In genomic region chr5:138990986-138991645, GRCh38 we compare ENCODE assay signal across 16 cellular contexts.
"Had no signal": no experiment of that assay in that cellular context is flagged by ENCODE, and none has a peak within 500 bp of the region (broad histone marks: within the 10 kb centered on the region; RNA-seq: fewer than 3 reads in every experiment).

No MANE protein-coding gene starts in this region.

- H3K36me3 Mint-ChIP-seq: natural killer cell treated with Interleukin-12 subunit alpha and Interleukin-12 subunit beta and Interleukin-15 and Interleukin-18, amount 100 ng/mL, for 72 hours had no signal

- H3K9me3 ChIP-seq: breast epithelium, esophagus squamous epithelium, sigmoid colon, thoracic aorta, uterus had no signal

- H3K27me3 Mint-ChIP-seq: activated naive CD8-positive, alpha-beta T cell treated with anti-CD3 and anti-CD28 coated beads, Interleukin-2, amount 10 ng/mL, durations not matched to agents 7 days and 5 days; natural killer cell treated with Interleukin-12 subunit alpha and Interleukin-12 subunit beta and Interleukin-15 and Interleukin-18, amount 100 ng/mL, for 72 hours; stimulated activated naive CD8-positive, alpha-beta T cell treated with anti-CD3 and anti-CD28 coated beads, Interleukin-15, amount 100 ng/mL, for 72 hours; T-helper 17 cell had no signal

- ATAC-seq: natural killer cell treated with Interleukin-12 subunit alpha and Interleukin-12 subunit beta and Interleukin-15 and Interleukin-18, amount 100 ng/mL, for 72 hours; stimulated activated naive CD8-positive, alpha-beta T cell treated with anti-CD3 and anti-CD28 coated beads, Interleukin-15, amount 100 ng/mL, for 72 hours; T-helper 17 cell; WTC11 had no signal

- H3K27ac Mint-ChIP-seq: activated naive CD8-positive, alpha-beta T cell treated with anti-CD3 and anti-CD28 coated beads, Interleukin-2, amount 10 ng/mL, durations not matched to agents 7 days and 5 days; activated T-helper 1 cell treated with anti-CD3 and anti-CD28 coated beads, Interleukin-12 subunit alpha, Interleukin-12 subunit beta, Interleukin-2, Interleukin-4 antibody, amounts not matched to agents 30 ng/mL and 10 ng/mL and 1 ng/mL, durations not matched to agents 14 hours and 24 hours and 36 hours; natural killer cell treated with Interleukin-12 subunit alpha and Interleukin-12 subunit beta and Interleukin-15 and Interleukin-18, amount 100 ng/mL, for 72 hours; stimulated activated naive CD8-positive, alpha-beta T cell treated with anti-CD3 and anti-CD28 coated beads, Interleukin-15, amount 100 ng/mL, for 72 hours; T-helper 17 cell; WTC11 had no signal

- H3K27me3 ChIP-seq: breast epithelium, esophagus squamous epithelium, sigmoid colon, spleen, uterus had no signal

- H3K4me1 Mint-ChIP-seq: activated naive CD8-positive, alpha-beta T cell treated with anti-CD3 and anti-CD28 coated beads, Interleukin-2, amount 10 ng/mL, durations not matched to agents 7 days and 5 days; stimulated activated naive CD8-positive, alpha-beta T cell treated with anti-CD3 and anti-CD28 coated beads, Interleukin-15, amount 100 ng/mL, for 72 hours; WTC11 had no signal

- H3K4me3 Mint-ChIP-seq: activated naive CD8-positive, alpha-beta T cell treated with anti-CD3 and anti-CD28 coated beads, Interleukin-2, amount 10 ng/mL, durations not matched to agents 7 days and 5 days; activated T-helper 1 cell treated with anti-CD3 and anti-CD28 coated beads, Interleukin-12 subunit alpha, Interleukin-12 subunit beta, Interleukin-2, Interleukin-4 antibody, amounts not matched to agents 30 ng/mL and 10 ng/mL and 1 ng/mL, durations not matched to agents 14 hours and 24 hours and 36 hours; natural killer cell treated with Interleukin-12 subunit alpha and Interleukin-12 subunit beta and Interleukin-15 and Interleukin-18, amount 100 ng/mL, for 72 hours; stimulated activated naive CD8-positive, alpha-beta T cell treated with anti-CD3 and anti-CD28 coated beads, Interleukin-15, amount 100 ng/mL, for 72 hours; T-helper 17 cell; WTC11 had no signal

- H3K9me3 Mint-ChIP-seq: natural killer cell treated with Interleukin-12 subunit alpha and Interleukin-12 subunit beta and Interleukin-15 and Interleukin-18, amount 100 ng/mL, for 72 hours; stimulated activated naive CD8-positive, alpha-beta T cell treated with anti-CD3 and anti-CD28 coated beads, Interleukin-15, amount 100 ng/mL, for 72 hours had no signal

- H3K4me3 ChIP-seq: breast epithelium, esophagus squamous epithelium, sigmoid colon, spleen, thoracic aorta, uterus had no signal

- H3K36me3 ChIP-seq: breast epithelium, esophagus squamous epithelium, sigmoid colon, spleen, thoracic aorta, uterus had no signal

- H3K27ac ChIP-seq: breast epithelium, esophagus squamous epithelium, sigmoid colon, spleen, thoracic aorta, uterus had no signal

- DNase-seq: activated CD4-positive, alpha-beta T cell treated with anti-CD3 and anti-CD28 coated beads for 48 hours; activated naive CD8-positive, alpha-beta T cell treated with anti-CD3 and anti-CD28 coated beads, Interleukin-2, amount 10 ng/mL, durations not matched to agents 7 days and 5 days; esophagus squamous epithelium; kidney glomerular epithelial cell; mesendoderm; sigmoid colon; spleen; stimulated activated CD4-positive, alpha-beta T cell treated with anti-CD3 and anti-CD28 coated beads, Interleukin-1b, Interleukin-23, amount 100 ng/mL, for 48 hours; stimulated activated naive CD8-positive, alpha-beta T cell treated with anti-CD3 and anti-CD28 coated beads, Interleukin-15, amount 100 ng/mL, for 72 hours; T-helper 17 cell; uterus had no signal

- H3K4me1 ChIP-seq: breast epithelium, esophagus squamous epithelium, sigmoid colon, spleen, uterus had no signal
